Comparison of ENCODE assay signal across 8 cellular contexts in genomic region chr7:47291461-47292051, GRCh38.
DNase-seq lines count a peak whose midpoint lies in the region; ATAC-seq, FAIRE-seq and TF ChIP-seq lines count a peak whose summit lies in the region.

No MANE protein-coding gene starts in this region.

- DNase-seq in GM12892 (ENCODE audit: insufficient read length) (no peak), HS-5 (ENCODE audit: low read depth) (peak; percentile 98), amniotic epithelial cell (ENCODE audit: low read depth) (peak; percentile 88), RPMI8226 (no peak), cerebellar nuclear complex (lab: John Stamatoyannopoulos, UW) (no peak), MM.1S (no peak)

- H3K4me3 ChIP-seq in mucosa of rectum (ENCODE audit: low read length in 2 of 2), result no peak overlapping the region
- H3K4me3 ChIP-seq in MM.1S (ENCODE audit: low read length), result no peak overlapping the region

- H3K36me3 ChIP-seq in mucosa of rectum (ENCODE audit: control insufficient read depth in 2 of 2, insufficient read depth in 2 of 2, low read length in 2 of 2) (peaks cover 58 to 77% of the 10 kb centered on the region in 2 donors), MM.1S (replicated peaks; ENCODE audit: insufficient read depth, low read length) (peaks cover 26% of the 10 kb centered on the region)

- TF ChIP-seq CTCF in MM.1S (IDR thresholded peaks at IDR 0.05; ENCODE audit: low read length), result no peak

- no peak overlapping the region for H3K4me2 ChIP-seq in MM.1S (ENCODE audit: low read depth, low read length)

- H3K79me2 ChIP-seq in MM.1S (ENCODE audit: low read length), result no peaks in the 10 kb centered on the region

- no peak overlapping the region for H3K9ac ChIP-seq in mucosa of rectum (ENCODE audit: low read depth in 1 of 2, low read length in 2 of 2)
- no peak overlapping the region for H3K9ac ChIP-seq in MM.1S (ENCODE audit: low read length)

- FAIRE-seq in GM12892 (lab: Jason Lieb, UNC), result peak; percentile 9

- H3F3A ChIP-seq in MM.1S (ENCODE audit: insufficient read depth, low read length), result no peaks in the 10 kb centered on the region

- no peaks in the 10 kb centered on the region for H3K9me2 ChIP-seq in MM.1S (replicated peaks; ENCODE audit: insufficient read depth, low read length)

- H3K27ac ChIP-seq in mucosa of rectum (ENCODE audit: low read depth in 2 of 2, low read length in 2 of 2) (peak overlapping the region; percentile 26 to 32), MM.1S (ENCODE audit: low read length) (no peak overlapping the region)

- peaks cover 0 to 9% of the 10 kb centered on the region in 2 donors for H3K4me1 ChIP-seq in mucosa of rectum (ENCODE audit: control insufficient read depth in 2 of 2, insufficient read depth in 2 of 2, low read length in 2 of 2)
- no peaks in the 10 kb centered on the region for H3K4me1 ChIP-seq in MM.1S (ENCODE audit: low read length)

- no peak overlapping the region for H2AFZ ChIP-seq in MM.1S (ENCODE audit: low read length)

- TF ChIP-seq POLR2A in GM12892 (IDR thresholded peaks at IDR 0.05; ENCODE audit: low read depth, low read length), result no peak

- H4K20me1 ChIP-seq in MM.1S (ENCODE audit: insufficient read depth, low read length), result no peaks in the 10 kb centered on the region

- H3K9me3 ChIP-seq in mucosa of rectum (ENCODE audit: control insufficient read depth in 2 of 2, low read length in 2 of 2) (no peaks in the 10 kb centered on the region), MM.1S (replicated peaks; ENCODE audit: insufficient read depth, low read length) (no peaks in the 10 kb centered on the region)

- H3K27me3 ChIP-seq in mucosa of rectum (ENCODE audit: control insufficient read depth in 2 of 2, insufficient read depth in 2 of 2, low read length in 2 of 2) (no peaks in the 10 kb centered on the region), MM.1S (replicated peaks; ENCODE audit: insufficient read depth, low read length) (no peaks in the 10 kb centered on the region)

- peak; percentile 89 for ATAC-seq in GM21526 (IDR thresholded peaks at IDR 0.05; ENCODE audit: low FRiP score, unreplicated experiment)

Comparison
In these comparisons a context has a peak if more than half of its experiments do, and no peak if none do; other contexts are left out.
1. DNase-seq: peak in HS-5 (single experiment) and amniotic epithelial cell (single experiment); none in GM12892 (single experiment), RPMI8226 (single experiment), cerebellar nuclear complex (0 of 2) and MM.1S (single experiment).